ENCODE assay signal across 9 cellular contexts in the genomic region with DNA sequence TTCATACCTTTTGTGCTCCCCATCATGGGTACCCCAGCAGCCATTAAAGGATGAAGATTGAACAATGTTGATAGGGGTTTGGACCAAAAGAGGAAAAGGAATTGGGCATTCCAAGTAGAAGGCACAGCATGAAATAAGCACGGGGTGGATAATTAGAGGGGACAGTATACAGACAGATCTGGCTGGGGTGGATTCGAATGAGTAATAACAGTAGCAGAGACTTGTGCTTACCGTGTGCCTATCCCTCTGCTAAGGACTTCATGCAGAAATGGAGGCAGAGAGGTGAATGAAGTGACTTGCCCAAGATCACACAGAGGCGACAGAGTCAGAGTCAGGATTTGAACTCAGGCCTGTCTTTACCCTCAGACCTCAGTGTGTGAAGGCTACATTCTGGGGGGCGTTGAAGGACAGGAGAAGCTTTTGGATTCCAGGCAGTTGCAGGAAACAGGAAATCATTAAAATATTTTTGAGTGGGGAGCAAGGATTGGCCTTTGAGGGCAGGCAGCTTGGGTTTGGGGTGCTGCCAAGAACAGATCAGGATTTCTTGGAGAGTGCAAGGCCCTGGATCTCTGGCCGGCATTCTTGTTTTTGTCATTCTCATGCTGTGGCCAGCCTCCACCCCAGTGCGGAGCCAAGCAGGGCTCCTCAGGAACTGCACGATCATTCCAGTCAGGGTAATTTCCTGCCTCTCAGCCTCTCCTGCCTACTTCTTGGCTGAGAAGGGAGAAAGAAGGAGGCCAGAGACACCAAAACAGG. TPM values are rescaled to one million over a fixed set of nuclear protein-coding genes. Genes with fewer than 3 reads are reported as not detected.
DNase-seq lines count a peak whose midpoint lies in the region; ATAC-seq and TF ChIP-seq lines count a peak whose summit lies in the region.
"Had no signal": no experiment of that assay in that cellular context is flagged by ENCODE, and none has a peak within 500 bp of the region (broad histone marks: within the 10 kb centered on the region; RNA-seq: fewer than 3 reads in every experiment).

No MANE protein-coding gene starts in this region.

- intact Hi-C loops in Panc1 (cut with micrococcal nuclease; ENCODE audit: unreplicated experiment), result no loop called here
- intact Hi-C loops in thyroid gland (cut with DNase I), result no loop called here
- intact Hi-C loops in CD8-positive, alpha-beta T cell (cut with DNase I, micrococcal nuclease), result no loop called here

- peak overlapping the region; percentile 70 for H4K91ac ChIP-seq in mesenchymal stem cell (ENCODE audit: low read length)

- no peak overlapping the region for H2BK120ac ChIP-seq in mesenchymal stem cell (ENCODE audit: low read depth, low read length)

- H3K9ac ChIP-seq in mesenchymal stem cell (ENCODE audit: low read length), result peak overlapping the region; percentile 89

- no peaks in the 10 kb centered on the region for H3K27me3 ChIP-seq in Panc1 (ENCODE audit: control insufficient read depth, insufficient read depth, low read length)
- H3K27me3 ChIP-seq in mesenchymal stem cell (ENCODE audit: control insufficient read depth in 1 of 2, insufficient read depth in 1 of 2, low read length in 2 of 2), result no peaks in the 10 kb centered on the region
- H3K27me3 ChIP-seq in thyroid gland, result no peaks in the 10 kb centered on the region
- no peaks in the 10 kb centered on the region for H3K27me3 ChIP-seq in CD8-positive, alpha-beta T cell (ENCODE audit: insufficient read depth, low read length)

- H3K4me1 Mint-ChIP-seq in CD8-positive, alpha-beta T cell (ENCODE audit: low read depth), result no peaks in the 10 kb centered on the region

- BruUV-seq in Panc1 (replicated peaks; lab: Mats Ljungman, UMichigan), result TSS peak; percentile 25

- H3K4me1 ChIP-seq in Panc1 (ENCODE audit: control insufficient read depth, insufficient read depth, low read length) (no peaks in the 10 kb centered on the region), mesenchymal stem cell (ENCODE audit: control insufficient read depth, insufficient read depth, low read depth, low read length) (peaks cover 3% of the 10 kb centered on the region), thyroid gland (peaks cover 17 to 27% of the 10 kb centered on the region in 2 donors)
- no peaks in the 10 kb centered on the region for H3K4me1 ChIP-seq in CD8-positive, alpha-beta T cell (ENCODE audit: insufficient read depth, low read length)

- no peak overlapping the region for H3K4me3 Mint-ChIP-seq in CD8-positive, alpha-beta T cell

- H3K27ac ChIP-seq in Panc1 (ENCODE audit: low read length) (no peak overlapping the region), mesenchymal stem cell (ENCODE audit: low read length, poor library complexity, severe bottlenecking) (no peak overlapping the region), thyroid gland (peak overlapping the region; percentile 87 to 93 (median 90))
- no peak overlapping the region for H3K27ac ChIP-seq in CD8-positive, alpha-beta T cell (ENCODE audit: low read depth, low read length)

- peak overlapping the region in 1 of 2 experiments; percentile 76 for H3K4ac ChIP-seq in mesenchymal stem cell (ENCODE audit: low read depth in 1 of 2, low read length in 2 of 2)

- POLR2A ChIA-PET in Panc1 (lab: Charles Lee), result interaction anchor here (0.6 to 1.7 kb wide), 6 partner anchors 10 to 883 kb away, joined by 3 to 7 read pairs (median 5); a partner anchor contains a TSS
- POLR2A ChIA-PET in CD8-positive, alpha-beta T cell (lab: Charles Lee), result no interaction called here

- H3K36me3 ChIP-seq in Panc1 (ENCODE audit: control insufficient read depth, insufficient read depth, low read length) (peaks cover 71% of the 10 kb centered on the region), mesenchymal stem cell (ENCODE audit: control insufficient read depth in 1 of 2, insufficient read depth in 2 of 2, low read depth in 1 of 2, low read length in 2 of 2) (peaks cover 59 to 77% of the 10 kb centered on the region in 2 experiments), thyroid gland (peaks cover 41 to 45% of the 10 kb centered on the region in 2 donors)
- peaks cover 36% of the 10 kb centered on the region for H3K36me3 ChIP-seq in CD8-positive, alpha-beta T cell (ENCODE audit: insufficient read depth, low read length)

- H3K18ac ChIP-seq in mesenchymal stem cell (ENCODE audit: low read depth in 1 of 2, low read length in 2 of 2), result no peak overlapping the region

- H3K4me3 ChIP-seq in Panc1 (ENCODE audit: low read depth in 2 of 2, low read length in 2 of 2), result no peak overlapping the region
- H3K4me3 ChIP-seq in mesenchymal stem cell (ENCODE audit: insufficient read depth in 1 of 2, low read depth in 1 of 2, low read length in 2 of 2), result no peak overlapping the region
- H3K4me3 ChIP-seq in thyroid gland (replicated peaks in 1 of 3), result no peak overlapping the region
- H3K4me3 ChIP-seq in CD8-positive, alpha-beta T cell (ENCODE audit: low read depth, low read length), result no peak overlapping the region

- H2BK15ac ChIP-seq in mesenchymal stem cell (ENCODE audit: low read depth, poor library complexity, severe bottlenecking), result no peak overlapping the region

- H3K36me3 Mint-ChIP-seq in CD8-positive, alpha-beta T cell, result peaks cover 75% of the 10 kb centered on the region

- H3K27me3 Mint-ChIP-seq in CD8-positive, alpha-beta T cell (ENCODE audit: low read depth), result no peaks in the 10 kb centered on the region

- no peak overlapping the region for H3K14ac ChIP-seq in mesenchymal stem cell (ENCODE audit: low read length in 2 of 2)

- no peak for DNase-seq in Panc1 (ENCODE audit: low read depth, low spot score)
- peak; percentile 85 for DNase-seq in dermis blood vessel endothelial cell
- peak; percentile 72 for DNase-seq in mesenchymal stem cell
- DNase-seq in thyroid gland, result peak; percentile 58 to 75
- DNase-seq in middle frontal gyrus (ENCODE audit: extremely low spot score, low spot score), result no peak
- no peak for DNase-seq in CD8-positive, alpha-beta T cell
- DNase-seq in DMS 273 (lab: John Stamatoyannopoulos, UW; ENCODE audit: unreplicated experiment), result no peak
- DNase-seq: activated CD8-positive, alpha-beta memory T cell treated with anti-CD3 and anti-CD28 coated beads for 24 hours had no signal

- 64% methylated on average over 7 of the region's 8 CpGs for WGBS in mesenchymal stem cell
- WGBS in thyroid gland, 2 donors, result 45 to 66% methylated on average over 8 of the region's 8 CpGs

- no peak overlapping the region for H2AFZ ChIP-seq in mesenchymal stem cell (ENCODE audit: low read depth, low read length)

- no peaks in the 10 kb centered on the region for H3K9me3 Mint-ChIP-seq in CD8-positive, alpha-beta T cell

- no peak overlapping the region for H3K23ac ChIP-seq in mesenchymal stem cell (ENCODE audit: low read length in 2 of 2)

- no peaks in the 10 kb centered on the region for H3K9me3 ChIP-seq in Panc1 (ENCODE audit: control insufficient read depth, insufficient read depth, low read depth, low read length)
- H3K9me3 ChIP-seq in mesenchymal stem cell (ENCODE audit: control insufficient read depth, low read length), result no peaks in the 10 kb centered on the region
- no peaks in the 10 kb centered on the region for H3K9me3 ChIP-seq in thyroid gland
- no peaks in the 10 kb centered on the region for H3K9me3 ChIP-seq in CD8-positive, alpha-beta T cell (ENCODE audit: low read length)

- in situ Hi-C loops in Panc1 (cut with HindIII; ENCODE audit: low pct_unique_long_range_greater_than_20kb, low sequenced_read_pairs), result no loop called here

- no peak for TF ChIP-seq POLR2A in thyroid gland (IDR thresholded peaks at IDR 0.05)

- H3K27ac Mint-ChIP-seq in CD8-positive, alpha-beta T cell, result no peak overlapping the region

- H2AK5ac ChIP-seq in mesenchymal stem cell (ENCODE audit: low read length, severe bottlenecking), result no peak overlapping the region

- no peak for TF ChIP-seq CTCF in Panc1 (IDR thresholded peaks at IDR 0.05)
- TF ChIP-seq CTCF in thyroid gland (IDR thresholded peaks at IDR 0.05), result no peak
- no peak for TF ChIP-seq CTCF in CD8-positive, alpha-beta T cell (IDR thresholded peaks at IDR 0.05)

- H2BK5ac ChIP-seq in mesenchymal stem cell (ENCODE audit: low read depth, low read length, poor library complexity, severe bottlenecking), result no peak overlapping the region

- peaks cover 52% of the 10 kb centered on the region for H3K79me1 ChIP-seq in mesenchymal stem cell (replicated peaks; ENCODE audit: low read length, poor library complexity, severe bottlenecking)

- H2BK12ac ChIP-seq in mesenchymal stem cell (ENCODE audit: low read length in 2 of 2), result no peak overlapping the region

- ATAC-seq in Panc1 (peak; percentile 2), HG03342 (IDR thresholded peaks at IDR 0.05; ENCODE audit: unreplicated experiment) (no peak)
- ATAC-seq in CD8-positive, alpha-beta T cell, result no peak

- CTCF ChIA-PET in Panc1 (lab: Charles Lee), result interaction anchor here (0.6 to 2.7 kb wide), 2 partner anchors 12 to 30 kb away, joined by 3 to 25 read pairs; a partner anchor contains a TSS
- CTCF ChIA-PET in CD8-positive, alpha-beta T cell (lab: Charles Lee), result no interaction called here

- no peak overlapping the region for H3K4me2 ChIP-seq in mesenchymal stem cell (ENCODE audit: low read length, poor library complexity, severe bottlenecking)

- peak overlapping the region; percentile 27 for H4K8ac ChIP-seq in mesenchymal stem cell (ENCODE audit: low read length)

RNA-seq across cellular contexts. Expression of a gene that starts 18.7 kb away (rescaled TPM):
- 901 TPM for total RNA-seq in Panc1 (2021; ENCODE audit: unreplicated experiment)
- 1,335 TPM for polyA plus RNA-seq in Panc1 (2012; ENCODE audit: insufficient read length)
- total RNA-seq in dermis blood vessel endothelial cell, result 29.5 and 34.2 TPM in 2 replicates
- 45.4 TPM for polyA plus RNA-seq in mesenchymal stem cell (2013, experiment 1 of 2)
- 45.0 TPM for polyA plus RNA-seq in mesenchymal stem cell (2013, experiment 2 of 2)
- total RNA-seq in thyroid gland, result 10 to 100 TPM; 38.8 to 60.3 (median 50.8) TPM
- total RNA-seq in CD8-positive, alpha-beta T cell, result 100 to 1,000 TPM; 109 to 117 TPM

RNA-seq across cellular contexts. Expression of a gene that starts 19.0 kb away (rescaled TPM):
- total RNA-seq in Panc1 (2021; ENCODE audit: unreplicated experiment) (739 TPM), dermis blood vessel endothelial cell (10.7 and 22.5 TPM in 2 replicates), thyroid gland (10 to 100 TPM; 44.3 to 77.5 (median 63.4) TPM)
- polyA plus RNA-seq in Panc1 (2012; ENCODE audit: insufficient read length), result 764 TPM
- 31.3 TPM for polyA plus RNA-seq in mesenchymal stem cell (2013, experiment 1 of 2)
- polyA plus RNA-seq in mesenchymal stem cell (2013, experiment 2 of 2), result 31.7 TPM
- 10 to 100 TPM; 45.9 to 55.1 TPM for total RNA-seq in CD8-positive, alpha-beta T cell

RNA-seq across cellular contexts. Expression of a gene that starts 30.0 kb away (rescaled TPM):
- total RNA-seq in Panc1 (2021; ENCODE audit: unreplicated experiment) (1,339 TPM), dermis blood vessel endothelial cell (32.2 and 55.7 TPM in 2 replicates), thyroid gland (100 to 1,000 TPM in 3 of 4 donors, 10 to 100 TPM in 1; 79.5 to 212 (median 124) TPM)
- polyA plus RNA-seq in Panc1 (2012; ENCODE audit: insufficient read length), result 1,600 TPM
- polyA plus RNA-seq in mesenchymal stem cell (2013, experiment 1 of 2), result 109 TPM
- polyA plus RNA-seq in mesenchymal stem cell (2013, experiment 2 of 2), result 107 TPM
- 10 to 100 TPM; 68.3 to 78.1 TPM for total RNA-seq in CD8-positive, alpha-beta T cell

RNA-seq across cellular contexts. Expression of a gene that starts 34.4 kb away (rescaled TPM):
- total RNA-seq in Panc1 (2021; ENCODE audit: unreplicated experiment), result 414 TPM
- polyA plus RNA-seq in Panc1 (2012; ENCODE audit: insufficient read length), result 369 TPM
- 1.0 and 2.4 TPM in 2 replicates for total RNA-seq in dermis blood vessel endothelial cell
- 316 TPM for polyA plus RNA-seq in mesenchymal stem cell (2013, experiment 1 of 2)
- 290 TPM for polyA plus RNA-seq in mesenchymal stem cell (2013, experiment 2 of 2)
- 100 to 1,000 TPM in 1 of 4 donors, 10 to 100 TPM in 3; 32.4 to 109 (median 62.4) TPM for total RNA-seq in thyroid gland
- 1,000 to 10,000 TPM; 1,672 to 1,779 TPM for total RNA-seq in CD8-positive, alpha-beta T cell

RNA-seq across cellular contexts. Expression of a gene that starts 36.4 kb away (rescaled TPM):
- total RNA-seq in Panc1 (2021; ENCODE audit: unreplicated experiment), result 3.7 TPM
- polyA plus RNA-seq in Panc1 (2012; ENCODE audit: insufficient read length), result 1.5 TPM
- total RNA-seq in dermis blood vessel endothelial cell, result 89.9 and 196 TPM in 2 replicates
- 17.1 TPM for polyA plus RNA-seq in mesenchymal stem cell (2013, experiment 1 of 2)
- polyA plus RNA-seq in mesenchymal stem cell (2013, experiment 2 of 2), result 18.1 TPM
- 10 to 100 TPM in 3 of 4 donors, 1 to 10 TPM in 1; 6.3 to 54.7 (median 17.6) TPM for total RNA-seq in thyroid gland
- 100 to 1,000 TPM; 247 to 248 TPM for total RNA-seq in CD8-positive, alpha-beta T cell

Comparison
In these comparisons a context has a peak if more than half of its experiments do, and no peak if none do; other contexts are left out.
1. DNase-seq: peak in dermis blood vessel endothelial cell (single experiment), mesenchymal stem cell (single experiment) and thyroid gland (2 of 2); none in Panc1 (single experiment), middle frontal gyrus (single experiment), CD8-positive, alpha-beta T cell (0 of 7) and DMS 273 (single experiment).
2. H3K27ac ChIP-seq: peak in thyroid gland (3 of 3); none in Panc1 (single experiment), mesenchymal stem cell (single experiment) and CD8-positive, alpha-beta T cell (single experiment).